ENCODE assay signal across 8 cellular contexts in the genomic region with DNA sequence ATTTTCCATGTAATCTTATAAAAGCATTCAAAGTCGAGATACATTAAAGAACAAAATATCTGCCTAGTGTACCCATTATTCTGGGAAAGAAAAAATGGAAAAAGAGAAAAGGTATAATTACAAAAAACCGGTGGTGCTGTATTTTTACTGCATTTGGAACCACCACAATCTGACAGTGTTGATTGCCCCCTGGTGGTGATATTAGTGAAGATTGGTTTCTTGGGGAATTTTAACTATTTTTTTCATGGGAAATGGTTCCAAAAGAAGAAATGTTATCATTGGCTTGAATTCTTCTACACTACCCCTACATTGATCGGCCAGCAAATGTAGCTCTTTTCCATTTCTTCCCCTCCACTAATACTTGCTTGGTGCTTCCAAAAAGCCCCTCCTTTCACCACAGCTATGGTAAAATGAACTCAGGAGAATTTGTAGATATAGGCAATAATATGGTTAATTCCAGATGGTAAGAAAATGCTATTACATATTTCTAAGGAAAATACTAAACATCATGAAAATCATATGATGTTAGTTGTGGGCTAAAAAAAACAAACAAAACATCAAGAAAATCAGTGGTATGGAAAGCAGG. TPM values are rescaled to one million over a fixed set of nuclear protein-coding genes. Genes with fewer than 3 reads are reported as not detected.
A peak's percentile ranks its signal among the peaks of the same experiment; 100 is the strongest.
DNase-seq lines count a peak whose midpoint lies in the region; ATAC-seq, FAIRE-seq and TF ChIP-seq lines count a peak whose summit lies in the region.

No MANE protein-coding gene starts in this region.

- TF ChIP-seq CTCF in CD14-positive monocyte (IDR thresholded peaks at IDR 0.05): peak; percentile 75

- intact Hi-C loops in CD14-positive monocyte (cut with micrococcal nuclease): no loop called here

- peaks cover 0 to 11% (median 5%) of the 10 kb centered on the region in 3 donors for H3K27me3 Mint-ChIP-seq in CD14-positive monocyte (ENCODE audit: low read depth in 3 of 3)
- H3K27me3 Mint-ChIP-seq in naive B cell: peaks cover 7 to 17% (median 9%) of the 10 kb centered on the region in 3 donors

- H3K4me3 Mint-ChIP-seq in CD14-positive monocyte (no peak overlapping the region), naive B cell (no peak overlapping the region)

- no peak overlapping the region for H3K4me3 ChIP-seq in NT2/D1 (ENCODE audit: insufficient read length, low read depth)

- H3K36me3 ChIP-seq in NT2/D1 (ENCODE audit: insufficient read depth, insufficient read length, low read length): no peaks in the 10 kb centered on the region

- no peaks in the 10 kb centered on the region for H3K4me1 Mint-ChIP-seq in CD14-positive monocyte
- peaks cover 2 to 9% (median 3%) of the 10 kb centered on the region in 3 donors for H3K4me1 Mint-ChIP-seq in naive B cell

- no peaks in the 10 kb centered on the region for H3K27me3 ChIP-seq in NT2/D1 (ENCODE audit: insufficient read depth, insufficient read length)

- H3K36me3 Mint-ChIP-seq in CD14-positive monocyte (no peaks in the 10 kb centered on the region), naive B cell (no peaks in the 10 kb centered on the region)

- no peak for FAIRE-seq in GM12891 (lab: Jason Lieb, UNC)

- DNase-seq in CD14-positive monocyte (ENCODE audit: low spot score): no peak
- DNase-seq in GM12891 (ENCODE audit: insufficient read length, low spot score): peak; percentile 17
- DNase-seq in NT2/D1 (ENCODE audit: low read depth, low spot score): peak; percentile 20
- DNase-seq in dermis blood vessel endothelial cell: peak; percentile 71
- peak; percentile 7 for DNase-seq in naive B cell
- DNase-seq in activated naive CD4-positive, alpha-beta T cell treated with anti-CD3 and anti-CD28 coated beads, Interleukin-2, amount 50 U/mL, for 16 hours: no peak

- no peaks in the 10 kb centered on the region for H3K4me1 ChIP-seq in NT2/D1 (ENCODE audit: insufficient read depth, insufficient read length)

- TF ChIP-seq POLR2A in GM12891 (IDR thresholded peaks at IDR 0.05; ENCODE audit: low read depth, low read length): no peak
- TF ChIP-seq POLR2A in GM18505 (IDR thresholded peaks at IDR 0.05; ENCODE audit: borderline replicate concordance, extremely low read depth, insufficient read depth, insufficient read length): no peak

- H3K27ac Mint-ChIP-seq in CD14-positive monocyte (no peak overlapping the region), naive B cell (no peak overlapping the region)

- peaks cover 0 to 2% (median 0%) of the 10 kb centered on the region in 7 donors for H3K9me3 Mint-ChIP-seq in CD14-positive monocyte
- H3K9me3 Mint-ChIP-seq in naive B cell: peaks cover 0 to 4% (median 0%) of the 10 kb centered on the region in 7 donors

- ATAC-seq in naive B cell (ENCODE audit: low read depth in 2 of 2): no peak
- ATAC-seq in GM21390 (IDR thresholded peaks at IDR 0.05; ENCODE audit: unreplicated experiment): no peak
- ATAC-seq in GM18505 (IDR thresholded peaks at IDR 0.05; ENCODE audit: unreplicated experiment): no peak

- H3K9me3 ChIP-seq in NT2/D1 (ENCODE audit: insufficient read depth, low read length): no peaks in the 10 kb centered on the region

- H3K9ac ChIP-seq in NT2/D1 (ENCODE audit: insufficient read length, low read depth): no peak overlapping the region

TF ChIP-seq in GM12891, 5 proteins besides CTCF, POLR2A, EP300 and RAD21:
- TF ChIP-seq SPI1 (IDR thresholded peaks at IDR 0.05; ENCODE audit: low read depth, low read length) (no peak), POLR2AphosphoS5 (IDR thresholded peaks at IDR 0.05; ENCODE audit: low read depth, low read length) (no peak), POU2F2 (IDR thresholded peaks at IDR 0.05; ENCODE audit: low read depth, low read length) (no peak)

RNA-seq across cellular contexts. Expression of a gene that starts 50.0 kb away (rescaled TPM):
- 10 to 100 TPM in 1 of 2 donors, 1 to 10 TPM in 1; 8.3 to 10.3 TPM for polyA plus RNA-seq in CD14-positive monocyte
- polyA plus RNA-seq in GM12891 (2012; ENCODE audit: low read depth, missing spikeins): 13.6 TPM
- 10.2 and 22.9 TPM in 2 replicates for total RNA-seq in dermis blood vessel endothelial cell
- 1 to 10 TPM in 5 of 6 donors, not detected in 1; 4.1 to 10.0 (median 5.7) TPM for polyA plus RNA-seq in naive B cell (ENCODE audit: low read depth in 6 of 6)

Comparison
In these comparisons a context has a peak if more than half of its experiments do, and no peak if none do; other contexts are left out.
1. DNase-seq: peak in GM12891 (single experiment), NT2/D1 (single experiment), dermis blood vessel endothelial cell (single experiment) and naive B cell (single experiment); none in CD14-positive monocyte (single experiment) and activated naive CD4-positive, alpha-beta T cell treated with anti-CD3 and anti-CD28 coated beads, Interleukin-2, amount 50 U/mL, for 16 hours (single experiment).